ENCODE assay signal across 8 cellular contexts in genomic region chr11:129280027-129280811, GRCh38.
A peak's percentile ranks its signal among the peaks of the same experiment; 100 is the strongest.
DNase-seq lines count a peak whose midpoint lies in the region; ATAC-seq and TF ChIP-seq lines count a peak whose summit lies in the region.

No MANE protein-coding gene starts in this region.

- H3K4me3 Mint-ChIP-seq in GM23338, result peak overlapping the region; percentile 76

- H4K20me1 ChIP-seq in GM23338 (replicated peaks; ENCODE audit: insufficient read depth), result peaks cover 9% of the 10 kb centered on the region

- peak overlapping the region; percentile 92 for H2AFZ ChIP-seq in GM23338

- H3F3A ChIP-seq in GM23338 (replicated peaks; ENCODE audit: low read depth), result no peaks in the 10 kb centered on the region

- peak overlapping the region; percentile 78 for H3K4me3 ChIP-seq in GM23338
- H3K4me3 ChIP-seq in astrocyte of the spinal cord (ENCODE audit: low read depth, low read length), result peak overlapping the region; percentile 61

- peaks cover 10% of the 10 kb centered on the region for H3K27me3 Mint-ChIP-seq in GM23338 (ENCODE audit: insufficient read depth, low read depth, poor library complexity)

- in situ Hi-C loops in astrocyte of the spinal cord (cut with HindIII; ENCODE audit: low sequenced_read_pairs), result no loop called here

- peaks cover 73% of the 10 kb centered on the region for H3K4me1 Mint-ChIP-seq in GM23338

- TF ChIP-seq CTCF in GM23338 (conservative IDR thresholded peaks at IDR 0.05; ENCODE audit: low read depth in 2 of 2) (no peak), astrocyte of the spinal cord (IDR thresholded peaks at IDR 0.05; ENCODE audit: low read depth, low read length) (no peak), foreskin keratinocyte (conservative IDR thresholded peaks at IDR 0.05) (no peak)

- H3K9me3 Mint-ChIP-seq in GM23338, result no peaks in the 10 kb centered on the region

- ATAC-seq in GM23338 (peak; percentile 15), GM18502 (IDR thresholded peaks at IDR 0.05; ENCODE audit: poor library complexity, unreplicated experiment) (no peak), foreskin keratinocyte (no peak), HG03378 (IDR thresholded peaks at IDR 0.05; ENCODE audit: unreplicated experiment) (no peak)

- peak overlapping the region; percentile 2; the same call in 1 of the 2 replicates for H3K27ac Mint-ChIP-seq in GM23338

- H3K79me2 ChIP-seq in GM23338 (replicated peaks; ENCODE audit: insufficient read depth), result peaks cover 33% of the 10 kb centered on the region

- DNase-seq in GM23338 (ENCODE audit: low spot score) (no peak), NCI-H69 (lab: John Stamatoyannopoulos, UW) (peak; percentile 75), astrocyte of the spinal cord (ENCODE audit: low read depth, low spot score) (peak; percentile 26), medulla oblongata (ENCODE audit: extremely low spot score) (peak; percentile 37), foreskin keratinocyte (no peak)

- no peaks in the 10 kb centered on the region for H3K9me2 ChIP-seq in GM23338 (ENCODE audit: insufficient read depth)

- peak overlapping the region; percentile 98 for H3K4me2 ChIP-seq in GM23338

- H3K36me3 Mint-ChIP-seq in GM23338 (ENCODE audit: low read depth), result no peaks in the 10 kb centered on the region

- H3K4me1 ChIP-seq in GM23338 (ENCODE audit: insufficient read depth) (peaks cover 70% of the 10 kb centered on the region), foreskin keratinocyte (no peaks in the 10 kb centered on the region)

- H3K27ac ChIP-seq in GM23338 (ENCODE audit: low read depth) (no peak overlapping the region), temporal lobe (ENCODE audit: low read depth, low read length) (peak overlapping the region; percentile 65), foreskin keratinocyte (no peak overlapping the region)

- H3K36me3 ChIP-seq in GM23338 (ENCODE audit: insufficient read depth), result no peaks in the 10 kb centered on the region

- peaks cover 23% of the 10 kb centered on the region for H3K27me3 ChIP-seq in GM23338 (ENCODE audit: insufficient read depth)
- H3K27me3 ChIP-seq in foreskin keratinocyte, result no peaks in the 10 kb centered on the region

TF ChIP-seq in GM23338, 12 proteins besides CTCF, POLR2A, EP300 and RAD21:
- no peak for TF ChIP-seq ZNF462 (CRISPR knock-in tag; IDR thresholded peaks at IDR 0.05)
- TF ChIP-seq POLR2AphosphoS5 (IDR thresholded peaks at IDR 0.05; ENCODE audit: low read depth), result no peak
- TF ChIP-seq ETS1 (IDR thresholded peaks at IDR 0.05), result no peak
- TF ChIP-seq ZNF114 (CRISPR knock-in tag; IDR thresholded peaks at IDR 0.05), result no peak
- no peak for TF ChIP-seq STAT1 (IDR thresholded peaks at IDR 0.05; ENCODE audit: unreplicated experiment)
- TF ChIP-seq REST (IDR thresholded peaks at IDR 0.05; ENCODE audit: unreplicated experiment), result no peak
- no peak for TF ChIP-seq EZH2phosphoT487 (IDR thresholded peaks at IDR 0.05; ENCODE audit: unreplicated experiment)
TF ChIP-seq in GM23338: peak in this region for 0.

Comparison
In these comparisons a context has a peak if more than half of its experiments do, and no peak if none do; other contexts are left out.
1. DNase-seq: peak in NCI-H69 (single experiment), astrocyte of the spinal cord (single experiment) and medulla oblongata (single experiment); none in GM23338 (single experiment) and foreskin keratinocyte (0 of 2).